18 cellular contexts compared by ENCODE assay signal in the genomic region with DNA sequence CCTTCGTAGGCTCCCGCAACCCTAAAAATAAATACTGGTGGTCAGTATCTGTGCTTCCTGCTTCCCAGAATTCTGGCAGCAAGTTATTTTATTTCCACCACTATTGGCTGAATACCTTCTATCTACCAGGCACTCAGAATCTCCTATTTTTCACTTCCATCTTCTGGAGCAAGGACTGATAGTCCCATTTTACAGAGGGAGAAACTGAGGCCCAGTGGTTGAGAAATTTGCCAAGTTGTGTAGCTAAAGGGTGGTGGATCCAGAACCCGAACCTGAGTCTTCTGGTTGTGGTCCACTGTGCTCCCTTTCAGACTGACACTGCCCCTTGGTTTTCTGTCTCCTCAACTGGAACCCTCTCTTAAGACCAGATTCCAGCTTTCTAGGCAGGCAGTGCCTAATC. TPM values are rescaled to one million over a fixed set of nuclear protein-coding genes. Genes with fewer than 3 reads are reported as not detected.
DNase-seq lines count a peak whose midpoint lies in the region; ATAC-seq, FAIRE-seq and TF ChIP-seq lines count a peak whose summit lies in the region.
"Had no signal": no experiment of that assay in that cellular context is flagged by ENCODE, and none has a peak within 500 bp of the region (broad histone marks: within the 10 kb centered on the region; RNA-seq: fewer than 3 reads in every experiment).

No MANE protein-coding gene starts in this region.

- H3K27ac ChIP-seq in HepG2 (ENCODE audit: extremely low read length, insufficient read depth, low read length), result no peak overlapping the region
- no peak overlapping the region for H3K27ac ChIP-seq in right lobe of liver
- peak overlapping the region; percentile 97 for H3K27ac ChIP-seq in mammary epithelial cell (ENCODE audit: insufficient read depth, low read depth, low read length)
- H3K27ac ChIP-seq in keratinocyte (ENCODE audit: control insufficient read depth, insufficient read depth, low read length), result peak overlapping the region; percentile 100
- peak overlapping the region; percentile 70 for H3K27ac ChIP-seq in vagina
- H3K27ac ChIP-seq: SJSA1 had no signal

- H3K79me2 ChIP-seq in HepG2 (ENCODE audit: insufficient read depth, low read length), result no peaks in the 10 kb centered on the region
- peaks cover 91% of the 10 kb centered on the region for H3K79me2 ChIP-seq in mammary epithelial cell (ENCODE audit: insufficient read depth, low read length)
- H3K79me2 ChIP-seq in keratinocyte (ENCODE audit: control insufficient read depth, insufficient read depth, low read length), result peaks cover 78% of the 10 kb centered on the region

- in situ Hi-C loops in HepG2 (cut with HindIII; ENCODE audit: extremely low pct_ligation_motif_present, low pct_unique_long_range_greater_than_20kb), result no loop called here
- in situ Hi-C loops in mammary epithelial cell (cut with MboI; ENCODE audit: low sequenced_read_pairs in 2 of 2), result no loop called here

- no peaks in the 10 kb centered on the region for H3K36me3 Mint-ChIP-seq in activated CD8-positive, alpha-beta T cell treated with anti-CD3 and anti-CD28 coated beads, Interleukin-2, amount 10 ng/mL, durations not matched to agents 7 days and 5 days (ENCODE audit: low read depth)

- peaks cover 13% of the 10 kb centered on the region for H3K4me1 Mint-ChIP-seq in activated CD8-positive, alpha-beta T cell treated with anti-CD3 and anti-CD28 coated beads, Interleukin-2, amount 10 ng/mL, durations not matched to agents 7 days and 5 days (ENCODE audit: low read depth)

- H4K20me1 ChIP-seq in HepG2 (ENCODE audit: insufficient read depth, low read length), result no peaks in the 10 kb centered on the region
- H4K20me1 ChIP-seq in mammary epithelial cell (ENCODE audit: insufficient read depth, low read length), result no peaks in the 10 kb centered on the region
- H4K20me1 ChIP-seq in keratinocyte (ENCODE audit: control insufficient read depth, extremely low read depth, insufficient read depth, low read length), result no peaks in the 10 kb centered on the region

- H3K4me2 ChIP-seq in HepG2 (ENCODE audit: low read depth, low read length) (no peak overlapping the region), mammary epithelial cell (ENCODE audit: insufficient read depth, low read depth, low read length) (peak overlapping the region; percentile 69), keratinocyte (ENCODE audit: control insufficient read depth, extremely low read depth, insufficient read depth, low read depth, low read length) (peak overlapping the region; percentile 81)

- no TSS peak for BruUV-seq in HepG2 (replicated peaks; lab: Mats Ljungman, UMichigan)
- no TSS peak for BruUV-seq in mammary epithelial cell (replicated peaks; lab: Mats Ljungman, UMichigan)

- no peak overlapping the region for H3K27ac Mint-ChIP-seq in activated CD8-positive, alpha-beta T cell treated with anti-CD3 and anti-CD28 coated beads, Interleukin-2, amount 10 ng/mL, durations not matched to agents 7 days and 5 days
- H3K27ac Mint-ChIP-seq: HFFc6 had no signal

- TF ChIP-seq RAD21 in HepG2 (CRISPR knock-in tag; IDR thresholded peaks at IDR 0.05), result no peak

- no peak for TF ChIP-seq CTCF in HepG2 (CRISPR knock-in tag; IDR thresholded peaks at IDR 0.05)
- TF ChIP-seq CTCF in right lobe of liver (IDR thresholded peaks at IDR 0.05), result no peak
- TF ChIP-seq CTCF in mammary epithelial cell (conservative IDR thresholded peaks at IDR 0.05 in 1 of 2, IDR thresholded peaks at IDR 0.05 in 1 of 2; ENCODE audit: extremely low read depth in 1 of 2, insufficient read depth in 1 of 2, low read depth in 1 of 2, low read length in 2 of 2), result no peak
- TF ChIP-seq CTCF in keratinocyte (optimal IDR thresholded peaks at IDR 0.05 in 1 of 3, IDR thresholded peaks at IDR 0.05 in 1 of 3, conservative IDR thresholded peaks at IDR 0.05 in 1 of 3; ENCODE audit: extremely low read depth in 1 of 3, insufficient read depth in 2 of 3, low read length in 3 of 3), result no peak
- no peak for TF ChIP-seq CTCF in vagina (IDR thresholded peaks at IDR 0.05)

- H3K9me3 Mint-ChIP-seq in activated CD8-positive, alpha-beta T cell treated with anti-CD3 and anti-CD28 coated beads, Interleukin-2, amount 10 ng/mL, durations not matched to agents 7 days and 5 days (ENCODE audit: insufficient read depth), result no peaks in the 10 kb centered on the region
- H3K9me3 Mint-ChIP-seq: HFFc6 had no signal

- no peak for TF ChIP-seq POLR2A in HepG2 (IDR thresholded peaks at IDR 0.05; ENCODE audit: insufficient read depth in 1 of 2, low read depth in 2 of 2, low read length in 2 of 2)
- no peak for TF ChIP-seq POLR2A in right lobe of liver (IDR thresholded peaks at IDR 0.05)
- TF ChIP-seq POLR2A in vagina (IDR thresholded peaks at IDR 0.05), result no peak

- no peak for DNase-seq in HepG2 (ENCODE audit: low spot score)
- no peak for DNase-seq in right lobe of liver
- no peak for DNase-seq in mammary epithelial cell
- no peak for DNase-seq in keratinocyte (ENCODE audit: low read depth, low spot score)
- DNase-seq in vagina (ENCODE audit: extremely low spot score in 2 of 2), result no peak
- DNase-seq in activated CD8-positive, alpha-beta T cell treated with anti-CD3 and anti-CD28 coated beads, Interleukin-2, amount 10 ng/mL, durations not matched to agents 7 days and 5 days, result no peak
- DNase-seq in NCI-H1417 (lab: John Stamatoyannopoulos, UW), result no peak
- no peak for DNase-seq in DMS153 treated with DMSO at 0.1 percent for 48 hours (lab: John Stamatoyannopoulos, UW; ENCODE audit: unreplicated experiment)
- DNase-seq: 8988T, DND-41, HFFc6, IMR-90, Kasumi-1, NCI-H187 treated with DMSO at 0.1 percent for 48 hours, OCI-M1, RPMI8226 had no signal

- intact Hi-C loops in HepG2 (cut with micrococcal nuclease; ENCODE audit: unreplicated experiment), result no loop called here
- intact Hi-C loops in right lobe of liver (cut with DNase I), result no loop called here
- intact Hi-C loops in mammary epithelial cell (cut with micrococcal nuclease), result loop anchor here (10.0 kb wide), 2 partner anchors 323 to 593 kb away; a partner anchor contains a TSS
- intact Hi-C loops in vagina (cut with DNase I), result no loop called here

- H3K9me3 ChIP-seq in HepG2 (ENCODE audit: low read length) (no peaks in the 10 kb centered on the region), right lobe of liver (no peaks in the 10 kb centered on the region), mammary epithelial cell (replicated peaks; ENCODE audit: insufficient read depth, low read length) (no peaks in the 10 kb centered on the region), keratinocyte (ENCODE audit: control insufficient read depth, low read depth, low read length) (no peaks in the 10 kb centered on the region), vagina (no peaks in the 10 kb centered on the region)
- H3K9me3 ChIP-seq: SJSA1 had no signal

- POLR2A ChIA-PET in HepG2 (lab: Yijun Ruan, JAX), result interaction anchor here (2.4 kb wide), 1 partner anchor 16 kb away, joined by 11 read pairs; no protein-coding TSS in a partner anchor
- POLR2A ChIA-PET in activated CD8-positive, alpha-beta T cell treated with anti-CD3 and anti-CD28 coated beads, Interleukin-2, amount 10 ng/mL, durations not matched to agents 7 days and 5 days (lab: Charles Lee), result no interaction called here

- CTCF ChIA-PET in HepG2 (lab: Yijun Ruan, JAX; ENCODE audit: low intra/inter-chr PET ratio, low total read pairs), result no interaction called here
- CTCF ChIA-PET in mammary epithelial cell (lab: Charles Lee; ENCODE audit: low non-redundant PET), result interaction anchor here (1.5 kb wide), 1 partner anchor 31 kb away, joined by 6 read pairs; a partner anchor contains a TSS
- CTCF ChIA-PET in activated CD8-positive, alpha-beta T cell treated with anti-CD3 and anti-CD28 coated beads, Interleukin-2, amount 10 ng/mL, durations not matched to agents 7 days and 5 days (lab: Charles Lee), result no interaction called here

- no peaks in the 10 kb centered on the region for H3K27me3 Mint-ChIP-seq in activated CD8-positive, alpha-beta T cell treated with anti-CD3 and anti-CD28 coated beads, Interleukin-2, amount 10 ng/mL, durations not matched to agents 7 days and 5 days (ENCODE audit: low read depth)

- H3K4me1 ChIP-seq in HepG2 (ENCODE audit: insufficient read depth, low read length), result peaks cover 72% of the 10 kb centered on the region
- H3K4me1 ChIP-seq in right lobe of liver, result peaks cover 0 to 34% (median 18%) of the 10 kb centered on the region in 4 donors
- H3K4me1 ChIP-seq in mammary epithelial cell (ENCODE audit: insufficient read depth, low read length), result peaks cover 99% of the 10 kb centered on the region
- peaks cover 100% of the 10 kb centered on the region for H3K4me1 ChIP-seq in keratinocyte (ENCODE audit: control insufficient read depth, extremely low read depth, insufficient read depth, low read length)
- H3K4me1 ChIP-seq in vagina, result peaks cover 80% of the 10 kb centered on the region
- H3K4me1 ChIP-seq: SJSA1 had no signal

- no peak for ATAC-seq in HepG2
- no peak for ATAC-seq in right lobe of liver
- ATAC-seq in activated CD8-positive, alpha-beta T cell treated with anti-CD3 and anti-CD28 coated beads, Interleukin-2, amount 10 ng/mL, durations not matched to agents 7 days and 5 days, result no peak

- H3K4me3 ChIP-seq in HepG2 (replicated peaks in 1 of 3; ENCODE audit: insufficient read depth in 1 of 3, low read depth in 2 of 3, low read length in 3 of 3) (no peak overlapping the region), right lobe of liver (no peak overlapping the region), mammary epithelial cell (replicated peaks in 1 of 3; ENCODE audit: insufficient read depth in 1 of 3, low read depth in 2 of 3, low read length in 3 of 3) (no peak overlapping the region), keratinocyte (ENCODE audit: control insufficient read depth in 2 of 3, extremely low read depth in 1 of 3, insufficient read depth in 2 of 3, low read depth in 1 of 3, low read length in 3 of 3) (peak overlapping the region in 2 of 3 experiments; percentile 45 to 55), vagina (no peak overlapping the region)
- H3K4me3 ChIP-seq: SJSA1 had no signal

- 100% methylated on average over 3 of the region's 3 CpGs for WGBS in HepG2 (ENCODE audit: low lambda C conversion rate)
- WGBS in right lobe of liver (ENCODE audit: insufficient coverage, low coverage, low lambda C conversion rate, missing lambda C conversion rate), result 93% methylated on average over 3 of the region's 3 CpGs
- 75% methylated on average over 3 of the region's 3 CpGs for WGBS in mammary epithelial cell (ENCODE audit: low coverage, missing lambda C conversion rate)

- H3K27me3 ChIP-seq in HepG2 (ENCODE audit: control insufficient read depth in 1 of 2, insufficient read depth in 2 of 2, low read length in 2 of 2), result no peaks in the 10 kb centered on the region
- no peaks in the 10 kb centered on the region for H3K27me3 ChIP-seq in right lobe of liver
- no peaks in the 10 kb centered on the region for H3K27me3 ChIP-seq in mammary epithelial cell (ENCODE audit: insufficient read depth, low read length)
- no peaks in the 10 kb centered on the region for H3K27me3 ChIP-seq in keratinocyte (ENCODE audit: control insufficient read depth, extremely low read depth, insufficient read depth, low read length)
- no peaks in the 10 kb centered on the region for H3K27me3 ChIP-seq in vagina
- H3K27me3 ChIP-seq: SJSA1 had no signal

- no peak overlapping the region for H3K4me3 Mint-ChIP-seq in activated CD8-positive, alpha-beta T cell treated with anti-CD3 and anti-CD28 coated beads, Interleukin-2, amount 10 ng/mL, durations not matched to agents 7 days and 5 days
- H3K4me3 Mint-ChIP-seq: HFFc6 had no signal

- dilution Hi-C loops in mammary epithelial cell (cut with HindIII; ENCODE audit: low sequenced_read_pairs), result no loop called here
- dilution Hi-C loops in keratinocyte (cut with MboI; ENCODE audit: extremely low pct_ligation_motif_present, low sequenced_read_pairs), result no loop called here

- no peaks in the 10 kb centered on the region for H3K9me1 ChIP-seq in keratinocyte (ENCODE audit: control insufficient read depth, extremely low read depth, insufficient read depth, low read length)

- H3K9ac ChIP-seq in HepG2 (ENCODE audit: insufficient read depth, low read depth, low read length) (no peak overlapping the region), mammary epithelial cell (ENCODE audit: insufficient read depth, low read length) (peak overlapping the region; percentile 52), keratinocyte (ENCODE audit: control insufficient read depth, extremely low read depth, insufficient read depth, low read length) (peak overlapping the region; percentile 92)

- H2AFZ ChIP-seq in HepG2 (ENCODE audit: low read length) (no peak overlapping the region), mammary epithelial cell (ENCODE audit: low read depth, low read length) (no peak overlapping the region), keratinocyte (ENCODE audit: control insufficient read depth, low read length) (no peak overlapping the region)

- no peak for TF ChIP-seq EP300 in HepG2 (IDR thresholded peaks at IDR 0.05; ENCODE audit: low read depth in 2 of 2, low read length in 2 of 2)
- no peak for TF ChIP-seq EP300 in HepG2 (CRISPR knock-in tag; IDR thresholded peaks at IDR 0.05; ENCODE audit: borderline replicate concordance)

- no peaks in the 10 kb centered on the region for H3K36me3 ChIP-seq in HepG2 (replicated peaks in 1 of 2; ENCODE audit: control insufficient read depth in 1 of 2, insufficient read depth in 2 of 2, low read length in 2 of 2)
- no peaks in the 10 kb centered on the region for H3K36me3 ChIP-seq in right lobe of liver
- no peaks in the 10 kb centered on the region for H3K36me3 ChIP-seq in mammary epithelial cell (ENCODE audit: insufficient read depth, low read length)
- no peaks in the 10 kb centered on the region for H3K36me3 ChIP-seq in keratinocyte (ENCODE audit: control insufficient read depth in 2 of 2, extremely low read depth in 1 of 2, insufficient read depth in 2 of 2, low read length in 2 of 2)
- H3K36me3 ChIP-seq in vagina, result no peaks in the 10 kb centered on the region
- H3K36me3 ChIP-seq: SJSA1 had no signal

- no peak for FAIRE-seq in HepG2 (lab: Jason Lieb, UNC)
- peak; percentile 52 for FAIRE-seq in keratinocyte (lab: Jason Lieb, UNC)
- FAIRE-seq: G401.6 had no signal

RNA-seq across cellular contexts. Expression of a gene that starts 31.6 kb away (rescaled TPM):
- total RNA-seq in HepG2 (2016; rRNA removed; fragmentation: Illumina TruSeq; extraction: Trizol), result 4.1 and 7.3 TPM in 2 replicates
- 1.8 and 2.9 TPM in 2 replicates for total RNA-seq in HepG2 (2016; cell fraction: cytosol; rRNA removed; fragmentation: Illumina TruSeq; extraction: Trizol; ENCODE audit: low read depth)
- 4.3 and 5.3 TPM in 2 replicates for total RNA-seq in HepG2 (2016; cell fraction: insoluble cytoplasmic fraction; rRNA removed; fragmentation: Illumina TruSeq; extraction: Trizol)
- total RNA-seq in HepG2 (2016; cell fraction: membrane; rRNA removed; fragmentation: Illumina TruSeq; extraction: Trizol), result 5.3 and 6.4 TPM in 2 replicates
- 5.4 and 6.5 TPM in 2 replicates for total RNA-seq in HepG2 (2016; cell fraction: nucleus; rRNA removed; fragmentation: Illumina TruSeq; extraction: Trizol)
- 3.9 and 4.7 TPM in 2 replicates for polyA plus RNA-seq in HepG2 (2011; rRNA removed)
- 2.3 and 2.9 TPM in 2 replicates for polyA plus RNA-seq in HepG2 (2011; cell fraction: cytosol; rRNA removed)
- 3.6 and 4.2 TPM in 2 replicates for polyA plus RNA-seq in HepG2 (2011; cell fraction: nucleus; rRNA removed)
- polyA plus RNA-seq in HepG2 (2012), result 3.3 and 4.2 TPM in 2 replicates
- 1.8 and 1.9 TPM in 2 replicates for polyA plus RNA-seq in HepG2 (2016; cell fraction: cytosol; fragmentation: Illumina TruSeq; extraction: Trizol; ENCODE audit: low read depth)
- 4.9 and 6.0 TPM in 2 replicates for polyA plus RNA-seq in HepG2 (2016; cell fraction: insoluble cytoplasmic fraction; fragmentation: Illumina TruSeq; extraction: Trizol; ENCODE audit: low read depth)
- polyA plus RNA-seq in HepG2 (2016; cell fraction: membrane; fragmentation: Illumina TruSeq; extraction: Trizol; ENCODE audit: low read depth), result 4.1 and 4.8 TPM in 2 replicates
- polyA plus RNA-seq in HepG2 (2016; cell fraction: nucleus; fragmentation: Illumina TruSeq; extraction: Trizol; ENCODE audit: insufficient read depth, low read depth), result 9.3 and 9.9 TPM in 2 replicates
- 4.1 and 6.6 TPM in 2 replicates for polyA minus RNA-seq in HepG2 (2011; rRNA and poly(A)+ RNA removed; ENCODE audit: low replicate concordance)
- polyA minus RNA-seq in HepG2 (2011; cell fraction: cytosol; rRNA and poly(A)+ RNA removed), result 3.0 and 4.1 TPM in 2 replicates
- polyA minus RNA-seq in HepG2 (2011; cell fraction: nucleus; rRNA and poly(A)+ RNA removed), result 6.1 and 6.6 TPM in 2 replicates
- 1 to 10 TPM; 4.3 to 8.4 (median 6.1) TPM for total RNA-seq in right lobe of liver
- 100 to 1,000 TPM in 1 of 2 donors, 10 to 100 TPM in 1; 60.8 to 162 TPM for total RNA-seq in mammary epithelial cell
- polyA plus RNA-seq in mammary epithelial cell, result 103 TPM
- 278 TPM for polyA minus RNA-seq in mammary epithelial cell
- polyA plus RNA-seq in keratinocyte, result 37.5 to 51.8 TPM (median 39.7 TPM) in 3 replicates
- polyA plus RNA-seq in keratinocyte (2011; ENCODE audit: low read depth), result 15.4 TPM
- 32.7 and 39.4 TPM in 2 replicates for polyA plus RNA-seq in keratinocyte (2011; cell fraction: cytosol; rRNA removed)
- polyA plus RNA-seq in keratinocyte (2011; cell fraction: nucleus; rRNA removed), result 115 and 134 TPM in 2 replicates
- 67.3 and 67.5 TPM in 2 replicates for polyA plus RNA-seq in keratinocyte (2012; ENCODE audit: low replicate concordance)
- polyA minus RNA-seq in keratinocyte, result 111 to 317 TPM (median 149 TPM) in 3 replicates
- polyA minus RNA-seq in keratinocyte (2011; cell fraction: cytosol; rRNA and poly(A)+ RNA removed), result 75.8 TPM
- 116 and 161 TPM in 2 replicates for polyA minus RNA-seq in keratinocyte (2011; cell fraction: nucleus; rRNA and poly(A)+ RNA removed)
- total RNA-seq in vagina, result 58.2 TPM
- under 1 TPM; 0.34 to 0.39 TPM for total RNA-seq in activated CD8-positive, alpha-beta T cell treated with anti-CD3 and anti-CD28 coated beads, Interleukin-2, amount 10 ng/mL, durations not matched to agents 7 days and 5 days

Comparison
In these comparisons a context has a peak if more than half of its experiments do, and no peak if none do; other contexts are left out.
1. H3K27ac ChIP-seq: peak in mammary epithelial cell (single experiment), keratinocyte (single experiment) and vagina (single experiment); none in HepG2 (single experiment) and right lobe of liver (0 of 3).
2. H3K4me3 ChIP-seq: peak in keratinocyte (2 of 3); none in HepG2 (0 of 3), right lobe of liver (0 of 3), mammary epithelial cell (0 of 3) and vagina (0 of 2).